33 cellular contexts compared by ENCODE assay signal in genomic region chr6:118715371-118715770, GRCh38.
"Had no signal": no experiment of that assay in that cellular context is flagged by ENCODE, and none has a peak within 500 bp of the region (broad histone marks: within the 10 kb centered on the region; RNA-seq: fewer than 3 reads in every experiment).

No MANE protein-coding gene starts in this region.

- H3K9ac ChIP-seq: neural progenitor cell, parathyroid adenoma had no signal

- H2AFZ ChIP-seq: neural progenitor cell, parathyroid adenoma had no signal

- DNase-seq: naive thymus-derived CD8-positive, alpha-beta T cell; nephron progenitor cell; occipital lobe; ovary; posterior cingulate gyrus; psoas muscle; right cardiac atrium; right lobe of liver; sigmoid colon; spleen; stimulated activated CD4-positive, alpha-beta T cell treated with anti-CD3 and anti-CD28 coated beads, Interleukin-12 subunit alpha, Interleukin-12 subunit beta, amount 100 ng/mL, for 4 hours; stimulated activated CD4-positive, alpha-beta T cell treated with anti-CD3 and anti-CD28 coated beads, Interleukin-1b, Interleukin-23, amount 100 ng/mL, for 48 hours; stimulated activated CD4-positive, alpha-beta T cell treated with anti-CD3 and anti-CD28 coated beads, Interleukin-4, amount 100 ng/mL, for 1 hour; stimulated activated CD4-positive, alpha-beta T cell treated with anti-CD3 and anti-CD28 coated beads, Interleukin-4, amount 100 ng/mL, for 4 hours; stimulated activated CD8-positive, alpha-beta memory T cell treated with anti-CD3 and anti-CD28 coated beads, Interleukin-4, amount 100 ng/mL, for 48 hours; stimulated activated naive CD4-positive, alpha-beta T cell; stimulated activated naive CD8-positive, alpha-beta T cell treated with anti-CD3 and anti-CD28 coated beads, Interleukin-15, amount 100 ng/mL, for 72 hours; stimulated activated naive CD8-positive, alpha-beta T cell treated with anti-CD3 and anti-CD28 coated beads, Interleukin-15, Interleukin-2, amounts not matched to agents 100 U/mL and 50 U/mL, for 24 hours; substantia nigra; testis; tibial artery; transverse colon; upper lobe of right lung; uterus had no signal

- H3K9me3 ChIP-seq: ovary, psoas muscle, right lobe of liver, sigmoid colon, spleen, suprapubic skin, testis, tibial artery, transverse colon, upper lobe of right lung, uterus had no signal

- H3K27ac Mint-ChIP-seq: natural killer cell treated with Interleukin-12 subunit alpha and Interleukin-12 subunit beta and Interleukin-15 and Interleukin-18, amount 100 ng/mL, for 72 hours; nephron progenitor cell; neural progenitor cell; progenitor cell of endocrine pancreas; stimulated activated memory B cell treated with anti-CD40 and anti-IgM and Interleukin-4, amounts not matched to agents 10 μg/mL and 1 μg/mL and 100 μg/mL, for 72 hours; type B pancreatic cell had no signal

- H3K4me1 ChIP-seq: neural progenitor cell, parathyroid adenoma, right lobe of liver, sigmoid colon, testis, tibial artery, transverse colon, upper lobe of right lung, uterus had no signal

- H3K4me3 ChIP-seq: neural progenitor cell, ovary, psoas muscle, right lobe of liver, sigmoid colon, skin epidermis, smooth muscle cell, spleen, suprapubic skin, testis, tibial artery, transverse colon, upper lobe of right lung, uterus had no signal

- H3K9me3 Mint-ChIP-seq: naive thymus-derived CD8-positive, alpha-beta T cell; nephron progenitor cell; stimulated activated memory B cell treated with anti-CD40 and anti-IgM and Interleukin-4, amounts not matched to agents 10 μg/mL and 1 μg/mL and 100 μg/mL, for 72 hours; stimulated activated naive CD8-positive, alpha-beta T cell treated with anti-CD3 and anti-CD28 coated beads, Interleukin-15, amount 100 ng/mL, for 72 hours; type B pancreatic cell had no signal

- H3K36me3 ChIP-seq: neural progenitor cell, ovary, right lobe of liver, sigmoid colon, spleen, suprapubic skin, tibial artery, transverse colon, upper lobe of right lung, uterus had no signal

- H3K36me3 Mint-ChIP-seq: naive thymus-derived CD8-positive, alpha-beta T cell; natural killer cell treated with Interleukin-12 subunit alpha and Interleukin-12 subunit beta and Interleukin-15 and Interleukin-18, amount 100 ng/mL, for 72 hours; neural progenitor cell; stimulated activated memory B cell treated with anti-CD40 and anti-IgM and Interleukin-4, amounts not matched to agents 10 μg/mL and 1 μg/mL and 100 μg/mL, for 72 hours; type B pancreatic cell had no signal

- H3K79me2 ChIP-seq: parathyroid adenoma had no signal

- H3K4me3 Mint-ChIP-seq: naive thymus-derived CD8-positive, alpha-beta T cell; natural killer cell treated with Interleukin-12 subunit alpha and Interleukin-12 subunit beta and Interleukin-15 and Interleukin-18, amount 100 ng/mL, for 72 hours; nephron progenitor cell; neural progenitor cell; stimulated activated memory B cell treated with anti-CD40 and anti-IgM and Interleukin-4, amounts not matched to agents 10 μg/mL and 1 μg/mL and 100 μg/mL, for 72 hours; stimulated activated naive CD8-positive, alpha-beta T cell treated with anti-CD3 and anti-CD28 coated beads, Interleukin-15, amount 100 ng/mL, for 72 hours; type B pancreatic cell had no signal

- H3K27ac ChIP-seq: neural progenitor cell, ovary, parathyroid adenoma, psoas muscle, right lobe of liver, sigmoid colon, skin epidermis, spleen, suprapubic skin, testis, tibial artery, transverse colon, upper lobe of right lung, uterus had no signal

- H3K27me3 Mint-ChIP-seq: naive thymus-derived CD8-positive, alpha-beta T cell; natural killer cell treated with Interleukin-12 subunit alpha and Interleukin-12 subunit beta and Interleukin-15 and Interleukin-18, amount 100 ng/mL, for 72 hours; progenitor cell of endocrine pancreas; stimulated activated memory B cell treated with anti-CD40 and anti-IgM and Interleukin-4, amounts not matched to agents 10 μg/mL and 1 μg/mL and 100 μg/mL, for 72 hours; stimulated activated naive CD8-positive, alpha-beta T cell treated with anti-CD3 and anti-CD28 coated beads, Interleukin-15, amount 100 ng/mL, for 72 hours; type B pancreatic cell had no signal

- H3K4me2 ChIP-seq: neural progenitor cell, smooth muscle cell had no signal

- H3K27me3 ChIP-seq: neural progenitor cell, ovary, right lobe of liver, sigmoid colon, spleen, suprapubic skin, testis, tibial artery, transverse colon, upper lobe of right lung, uterus had no signal
